In the genomic region with DNA sequence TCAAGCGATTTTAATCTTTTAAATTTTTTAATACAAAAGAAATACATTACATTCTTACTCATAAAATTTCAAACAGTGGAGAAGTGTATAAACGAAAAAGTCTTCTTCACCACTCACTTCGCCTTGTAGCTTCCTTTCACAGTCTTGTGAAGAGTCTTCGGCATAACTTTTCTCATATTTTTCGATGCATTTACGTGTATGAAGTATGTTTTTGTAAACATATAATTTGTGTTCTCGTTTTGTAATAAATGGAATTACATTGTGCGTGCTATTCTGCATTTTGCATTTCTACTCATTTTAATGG, we compare ENCODE assay signal across 13 cellular contexts. TPM values are rescaled to one million over a fixed set of nuclear protein-coding genes. Genes with fewer than 3 reads are reported as not detected.
DNase-seq lines count a peak whose midpoint lies in the region; ATAC-seq and TF ChIP-seq lines count a peak whose summit lies in the region.
"Had no signal": no experiment of that assay in that cellular context is flagged by ENCODE, and none has a peak within 500 bp of the region (broad histone marks: within the 10 kb centered on the region; RNA-seq: fewer than 3 reads in every experiment).

No MANE protein-coding gene starts in this region.

- peak overlapping the region; percentile 84 for H3K4me2 ChIP-seq in SU-DHL-6 (ENCODE audit: low read depth, low read length, poor library complexity, severe bottlenecking)

- no peaks in the 10 kb centered on the region for H4K20me1 ChIP-seq in SU-DHL-6 (ENCODE audit: low read depth, low read length)

- peaks cover 26% of the 10 kb centered on the region for H3K36me3 Mint-ChIP-seq in activated naive CD4-positive, alpha-beta T cell treated with anti-CD3 and anti-CD28 coated beads for 36 hours (ENCODE audit: low read depth)

- ATAC-seq in HG03196 (IDR thresholded peaks at IDR 0.05; ENCODE audit: unreplicated experiment), result no peak

- peaks cover 17% of the 10 kb centered on the region; the same call in 1 of the 2 replicates for H3K79me2 ChIP-seq in SU-DHL-6 (ENCODE audit: insufficient read depth, low read length)

- TF ChIP-seq CTCF in SU-DHL-6 (IDR thresholded peaks at IDR 0.05; ENCODE audit: insufficient read depth, low read length, poor library complexity, severe bottlenecking), result no peak
- no peak for TF ChIP-seq CTCF in fibroblast of villous mesenchyme (IDR thresholded peaks at IDR 0.05; ENCODE audit: insufficient read depth, low read depth, low read length)
- no peak for TF ChIP-seq CTCF in suprapubic skin (IDR thresholded peaks at IDR 0.05)

- no peaks in the 10 kb centered on the region for H3K9me2 ChIP-seq in SU-DHL-6 (replicated peaks; ENCODE audit: insufficient read depth, low read length)

- H3K9ac ChIP-seq in SU-DHL-6 (ENCODE audit: low read length), result peak overlapping the region; percentile 61

- no peak overlapping the region for H2AFZ ChIP-seq in SU-DHL-6 (ENCODE audit: low read depth, low read length, severe bottlenecking)

- peaks cover 63% of the 10 kb centered on the region for H3K4me1 Mint-ChIP-seq in activated naive CD4-positive, alpha-beta T cell treated with anti-CD3 and anti-CD28 coated beads for 36 hours (ENCODE audit: low read depth)

- H3K9me3 ChIP-seq in SU-DHL-6 (ENCODE audit: insufficient read depth, low read length), result no peaks in the 10 kb centered on the region
- no peaks in the 10 kb centered on the region for H3K9me3 ChIP-seq in suprapubic skin

- WGBS in suprapubic skin, result 95% methylated on average over 8 of the region's 8 CpGs

- H3K27me3 Mint-ChIP-seq in activated naive CD4-positive, alpha-beta T cell treated with anti-CD3 and anti-CD28 coated beads for 36 hours (ENCODE audit: low read depth), result no peaks in the 10 kb centered on the region

- CTCF ChIA-PET in activated naive CD4-positive, alpha-beta T cell treated with anti-CD3 and anti-CD28 coated beads for 36 hours (lab: Charles Lee), result interaction anchor here (0.6 to 1.0 kb wide), 3 partner anchors 39 to 375 kb away, joined by 3 read pairs; no protein-coding TSS in a partner anchor

- peak overlapping the region; percentile 58 for H3K4me3 Mint-ChIP-seq in activated naive CD4-positive, alpha-beta T cell treated with anti-CD3 and anti-CD28 coated beads for 36 hours

- TF ChIP-seq EP300 in suprapubic skin (IDR thresholded peaks at IDR 0.05), result no peak

- no peak for TF ChIP-seq POLR2A in suprapubic skin (IDR thresholded peaks at IDR 0.05)

- H3K36me3 ChIP-seq in SU-DHL-6 (ENCODE audit: low read length) (no peaks in the 10 kb centered on the region), suprapubic skin (no peaks in the 10 kb centered on the region)

- H3F3A ChIP-seq in SU-DHL-6 (ENCODE audit: insufficient read depth), result peaks cover 24% of the 10 kb centered on the region

- H3K27ac ChIP-seq in SU-DHL-6 (ENCODE audit: low read depth, low read length) (peak overlapping the region; percentile 89; the same call in 1 of the 2 replicates), suprapubic skin (peak overlapping the region; percentile 70)

- peak overlapping the region; percentile 55 for H3K27ac Mint-ChIP-seq in activated naive CD4-positive, alpha-beta T cell treated with anti-CD3 and anti-CD28 coated beads for 36 hours

- intact Hi-C loops in activated naive CD4-positive, alpha-beta T cell treated with anti-CD3 and anti-CD28 coated beads for 36 hours (cut with micrococcal nuclease), result loop anchor here (5.0 kb wide), 3 partner anchors 384 to 469 kb away; partner anchors contain the start of genes CAB39, FBXO36 and TRIP12

- H3K27me3 ChIP-seq in SU-DHL-6 (ENCODE audit: low read length), result no peaks in the 10 kb centered on the region
- no peaks in the 10 kb centered on the region for H3K27me3 ChIP-seq in suprapubic skin
- H3K27me3 ChIP-seq: sigmoid colon had no signal

- DNase-seq in activated naive CD4-positive, alpha-beta T cell treated with anti-CD3 and anti-CD28 coated beads for 36 hours, result no peak
- no peak for DNase-seq in activated naive CD4-positive, alpha-beta T cell treated with Interleukin-2 at 50 U/mL for 16 hours
- no peak for DNase-seq in fibroblast of villous mesenchyme (ENCODE audit: low read depth)
- DNase-seq in suprapubic skin (ENCODE audit: low spot score in 2 of 2), result no peak
- DNase-seq in NCI-H1417 (lab: John Stamatoyannopoulos, UW), result no peak
- no peak for DNase-seq in central memory CD4-positive, alpha-beta T cell
- DNase-seq: caudate nucleus, foreskin melanocyte, NCI-H2171 treated with DMSO at 0.1 percent for 48 hours, SHP77, sigmoid colon had no signal

- H3K4me1 ChIP-seq in suprapubic skin, result peaks cover 9% of the 10 kb centered on the region

- no peaks in the 10 kb centered on the region for H3K9me3 Mint-ChIP-seq in activated naive CD4-positive, alpha-beta T cell treated with anti-CD3 and anti-CD28 coated beads for 36 hours

- H3K4me3 ChIP-seq in SU-DHL-6 (ENCODE audit: insufficient read depth, low read length, poor library complexity, severe bottlenecking) (peak overlapping the region; percentile 49), fibroblast of villous mesenchyme (ENCODE audit: low read depth, low read length) (peak overlapping the region; percentile 72), suprapubic skin (peak overlapping the region; percentile 40)

RNA-seq across cellular contexts. Expression of gene SP140L, which starts 1.1 kb away (rescaled TPM):
- 10 to 100 TPM; 41.8 to 44.7 TPM for total RNA-seq in activated naive CD4-positive, alpha-beta T cell treated with anti-CD3 and anti-CD28 coated beads for 36 hours
- 12.6 and 16.8 TPM in 2 replicates for total RNA-seq in fibroblast of villous mesenchyme
- 1 to 10 TPM in 3 of 4 donors, under 1 TPM in 1; 0.98 to 6.3 (median 2.5) TPM for total RNA-seq in suprapubic skin
